In genomic region chr2:64963719-64964118, GRCh38 we compare ENCODE assay signal across 15 cellular contexts.
"Had no signal": no experiment of that assay in that cellular context is flagged by ENCODE, and none has a peak within 500 bp of the region (broad histone marks: within the 10 kb centered on the region; RNA-seq: fewer than 3 reads in every experiment).

No MANE protein-coding gene starts in this region.

- ATAC-seq: T-helper 17 cell had no signal

- H3K27ac ChIP-seq: esophagus squamous epithelium, left ventricle myocardium inferior, parathyroid adenoma, stomach, thoracic aorta had no signal

- H3K9me3 ChIP-seq: esophagus squamous epithelium, left ventricle myocardium inferior, stomach, thoracic aorta had no signal

- DNase-seq: activated CD4-positive, alpha-beta T cell treated with anti-CD3 and anti-CD28 coated beads, Interleukin-2, amount 10 ng/mL, durations not matched to agents 7 days and 5 days; activated CD4-positive, CD25-positive, alpha-beta regulatory T cell; activated gamma-delta T cell; aorta; esophagus squamous epithelium; foreskin fibroblast; head of caudate nucleus; left ventricle myocardium inferior; naive B cell; stimulated activated CD4-positive, alpha-beta T cell treated with anti-CD3 and anti-CD28 coated beads, Interleukin-4, amount 100 ng/mL, for 4 hours; stomach; T-helper 17 cell had no signal

- FAIRE-seq: bronchial epithelial cell had no signal

- H3K4me3 ChIP-seq: esophagus squamous epithelium, left ventricle myocardium inferior, stomach, thoracic aorta had no signal

- H3K36me3 ChIP-seq: esophagus squamous epithelium, left ventricle myocardium inferior, stomach, thoracic aorta had no signal

- H3K27me3 ChIP-seq: stomach had no signal

- H3K4me1 ChIP-seq: left ventricle myocardium inferior, stomach had no signal
